1 cellular context compared by ENCODE assay signal in the genomic region with DNA sequence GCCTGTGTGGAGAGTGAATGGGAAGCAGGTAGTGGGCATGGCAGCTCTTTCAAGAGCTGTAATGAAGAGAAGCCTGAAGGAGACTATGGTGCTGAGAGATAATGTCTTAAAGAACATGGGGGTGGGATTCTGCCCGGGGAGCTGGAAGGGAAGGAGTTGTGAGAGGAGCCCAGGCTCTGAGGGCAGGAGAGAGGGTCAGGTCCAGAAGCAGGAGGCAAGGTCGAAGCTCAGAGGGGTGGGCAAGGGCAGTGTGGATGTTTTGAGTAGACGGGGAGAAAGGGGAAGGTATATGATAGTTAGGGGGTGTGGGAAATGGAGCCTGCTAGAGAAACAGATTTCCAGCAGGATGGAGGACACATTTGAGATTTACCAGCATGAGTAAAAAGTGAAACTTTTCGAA.
TF ChIP-seq lines count a peak whose summit lies in the region.

No MANE protein-coding gene starts in this region.

TF ChIP-seq in neural cell, 6 proteins besides CTCF, POLR2A, EP300 and RAD21 (continued from another document):
- TF ChIP-seq, protein P1, sequence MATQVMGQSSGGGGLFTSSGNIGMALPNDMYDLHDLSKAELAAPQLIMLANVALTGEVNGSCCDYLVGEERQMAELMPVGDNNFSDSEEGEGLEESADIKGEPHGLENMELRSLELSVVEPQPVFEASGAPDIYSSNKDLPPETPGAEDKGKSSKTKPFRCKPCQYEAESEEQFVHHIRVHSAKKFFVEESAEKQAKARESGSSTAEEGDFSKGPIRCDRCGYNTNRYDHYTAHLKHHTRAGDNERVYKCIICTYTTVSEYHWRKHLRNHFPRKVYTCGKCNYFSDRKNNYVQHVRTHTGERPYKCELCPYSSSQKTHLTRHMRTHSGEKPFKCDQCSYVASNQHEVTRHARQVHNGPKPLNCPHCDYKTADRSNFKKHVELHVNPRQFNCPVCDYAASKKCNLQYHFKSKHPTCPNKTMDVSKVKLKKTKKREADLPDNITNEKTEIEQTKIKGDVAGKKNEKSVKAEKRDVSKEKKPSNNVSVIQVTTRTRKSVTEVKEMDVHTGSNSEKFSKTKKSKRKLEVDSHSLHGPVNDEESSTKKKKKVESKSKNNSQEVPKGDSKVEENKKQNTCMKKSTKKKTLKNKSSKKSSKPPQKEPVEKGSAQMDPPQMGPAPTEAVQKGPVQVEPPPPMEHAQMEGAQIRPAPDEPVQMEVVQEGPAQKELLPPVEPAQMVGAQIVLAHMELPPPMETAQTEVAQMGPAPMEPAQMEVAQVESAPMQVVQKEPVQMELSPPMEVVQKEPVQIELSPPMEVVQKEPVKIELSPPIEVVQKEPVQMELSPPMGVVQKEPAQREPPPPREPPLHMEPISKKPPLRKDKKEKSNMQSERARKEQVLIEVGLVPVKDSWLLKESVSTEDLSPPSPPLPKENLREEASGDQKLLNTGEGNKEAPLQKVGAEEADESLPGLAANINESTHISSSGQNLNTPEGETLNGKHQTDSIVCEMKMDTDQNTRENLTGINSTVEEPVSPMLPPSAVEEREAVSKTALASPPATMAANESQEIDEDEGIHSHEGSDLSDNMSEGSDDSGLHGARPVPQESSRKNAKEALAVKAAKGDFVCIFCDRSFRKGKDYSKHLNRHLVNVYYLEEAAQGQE (IDR thresholded peaks at IDR 0.05; ENCODE audit: borderline replicate concordance), result no peak
- no peak for TF ChIP-seq POLR2AphosphoS5 (IDR thresholded peaks at IDR 0.05)
TF ChIP-seq in neural cell: peak in this region for 0.
